Comparison of ENCODE assay signal across 3 cellular contexts in genomic region chr16:20470732-20471131, GRCh38. TPM values are rescaled to one million over a fixed set of nuclear protein-coding genes. Genes with fewer than 3 reads are reported as not detected.
"Had no signal": no experiment of that assay in that cellular context is flagged by ENCODE, and none has a peak within 500 bp of the region (broad histone marks: within the 10 kb centered on the region; RNA-seq: fewer than 3 reads in every experiment).

No MANE protein-coding gene starts in this region.

RNA-seq across cellular contexts. Expression of gene ACSM2A, which starts 19.4 kb away (rescaled TPM):
- total RNA-seq: LHCN-M2, M059J, MCF 10A had no signal
